In genomic region chr5:72677447-72677846, GRCh38 we compare ENCODE assay signal across 11 cellular contexts.
"Had no signal": no experiment of that assay in that cellular context is flagged by ENCODE, and none has a peak within 500 bp of the region (broad histone marks: within the 10 kb centered on the region; RNA-seq: fewer than 3 reads in every experiment).

No MANE protein-coding gene starts in this region.

- H3K36me3 ChIP-seq: adrenal gland, ascending aorta, brain microvascular endothelial cell, breast epithelium, cardiac muscle cell had no signal

- H3K4me3 ChIP-seq: adrenal gland, ascending aorta, body of pancreas, breast epithelium, cardiac muscle cell had no signal

- H3K4me1 ChIP-seq: adrenal gland, ascending aorta, body of pancreas, breast epithelium had no signal

- H3K9me3 ChIP-seq: adrenal gland, ascending aorta, body of pancreas had no signal

- ATAC-seq: activated naive CD4-positive, alpha-beta T cell treated with anti-CD3 and anti-CD28 coated beads, Interleukin-2, amount 50 U/mL, for 72 hours; activated naive CD8-positive, alpha-beta T cell treated with anti-CD3 and anti-CD28 coated beads, Interleukin-2, amount 50 U/mL, for 24 hours; activated T-cell treated with anti-CD3 and anti-CD28 coated beads, Interleukin-2, amount 50 U/mL, for 4 hours; activated T-cell treated with anti-CD3 and anti-CD28 coated beads, Interleukin-2, amount 50 U/mL, for 72 hours; activated T-helper 17 cell treated with anti-CD3 and anti-CD28 coated beads, Interleukin-2, amount 50 U/mL, for 72 hours; body of pancreas had no signal

- H3K27ac ChIP-seq: adrenal gland, ascending aorta, body of pancreas, brain microvascular endothelial cell, breast epithelium, cardiac muscle cell had no signal
